8 cellular contexts compared by ENCODE assay signal in the genomic region with DNA sequence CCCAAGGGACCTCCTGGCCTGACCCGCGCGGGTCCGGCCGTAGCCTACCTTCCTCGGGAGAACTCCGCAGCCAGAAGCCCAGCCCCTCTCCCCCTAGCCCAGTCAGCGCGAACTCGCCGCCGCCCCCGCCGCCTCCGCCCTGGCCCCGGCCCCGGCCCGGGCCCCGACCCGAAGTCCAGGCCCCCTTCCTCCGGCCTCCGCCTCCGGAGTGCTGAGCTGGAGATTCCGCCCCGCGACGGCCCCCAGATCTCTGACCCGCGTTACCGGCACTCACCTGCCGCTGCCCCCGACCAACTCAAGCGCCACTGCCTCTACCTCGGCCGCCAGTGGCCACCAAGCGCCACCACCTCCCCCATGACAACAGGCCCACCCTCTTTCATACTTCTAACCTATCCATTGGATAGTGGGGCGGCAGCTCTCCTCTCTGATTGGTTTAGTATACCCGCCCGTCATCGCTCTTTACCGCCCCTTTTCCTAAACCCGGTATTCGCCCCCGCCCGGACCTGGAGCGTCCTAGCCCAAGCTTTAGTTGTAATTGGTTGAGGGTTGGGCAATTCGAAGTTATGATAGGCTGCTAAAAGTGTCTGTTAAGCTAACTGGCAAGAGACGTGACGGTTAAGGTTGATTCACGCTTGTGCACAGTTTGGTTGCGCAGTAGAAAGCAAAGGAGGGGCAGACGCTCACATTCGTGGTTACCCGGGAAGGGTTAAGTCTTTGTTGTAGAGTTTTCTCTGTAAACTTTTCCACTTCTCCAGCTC. TPM values are rescaled to one million over a fixed set of nuclear protein-coding genes. Genes with fewer than 3 reads are reported as not detected.
DNase-seq lines count a peak whose midpoint lies in the region; ATAC-seq, FAIRE-seq and TF ChIP-seq lines count a peak whose summit lies in the region.

A gene (minus strand): TSS at position 328 of the 758 bp plus-strand sequence. CDS start 102,795 bp downstream, outside the sequence.

- under 1% methylated on average over 51 of the region's 54 CpGs for WGBS in HUES64
- WGBS in mesodermal cell (ENCODE audit: insufficient coverage in 2 of 2), 2 experiments, result 0% methylated on average over 10 to 36 of the region's 54 CpGs

- peak; percentile 96 for DNase-seq in D341Med (ENCODE audit: low spot score)
- peak; percentile 94 for DNase-seq in activated CD8-positive, alpha-beta memory T cell treated with anti-CD3 and anti-CD28 coated beads, Interleukin-2, amount 50 U/mL, for 4 hours
- peak; percentile 88 to 98 for DNase-seq in stimulated activated CD8-positive, alpha-beta memory T cell treated with anti-CD3 and anti-CD28 coated beads, Interleukin-15, amount 100 ng/mL, for 4 hours (ENCODE audit: low read depth in 2 of 2)

- H3F3A ChIP-seq in OCI-LY1 (ENCODE audit: insufficient read depth, low read length), result no peaks in the 10 kb centered on the region

- peak; percentile 96 for ATAC-seq in GM21447 (IDR thresholded peaks at IDR 0.05; ENCODE audit: unreplicated experiment)

- H3K36me3 ChIP-seq in HUES64 (ENCODE audit: insufficient read depth, low read length) (no peaks in the 10 kb centered on the region), OCI-LY1 (ENCODE audit: insufficient read depth, low read length) (no peaks in the 10 kb centered on the region), mesodermal cell (ENCODE audit: control insufficient read depth, insufficient read depth, low read length) (no peaks in the 10 kb centered on the region)

- peak; percentile 100 for FAIRE-seq in endometrium (lab: Jason Lieb, UNC)

- no peak for TF ChIP-seq CTCF in OCI-LY1 (IDR thresholded peaks at IDR 0.05; ENCODE audit: low read length)

- peak within 1 kb of the TSS; percentile 93 for H3K4me3 ChIP-seq in HUES64 (ENCODE audit: low read length)
- peak within 1 kb of the TSS; percentile 85 for H3K4me3 ChIP-seq in OCI-LY1 (ENCODE audit: low read depth, low read length, poor library complexity, severe bottlenecking)
- peak within 1 kb of the TSS; percentile 99 for H3K4me3 ChIP-seq in mesodermal cell (ENCODE audit: extremely low read depth, insufficient read depth, low read length, poor library complexity, severe bottlenecking)

- peak within 1 kb of the TSS; percentile 90 for H2AFZ ChIP-seq in OCI-LY1 (ENCODE audit: low read length)

- H3K4me2 ChIP-seq in OCI-LY1 (ENCODE audit: low read length), result peak within 1 kb of the TSS; percentile 87

- H3K27me3 ChIP-seq in HUES64 (ENCODE audit: insufficient read depth, low read length) (no peaks in the 10 kb centered on the region), OCI-LY1 (ENCODE audit: insufficient read depth, low read length) (no peaks in the 10 kb centered on the region)

- H3K9ac ChIP-seq in HUES64 (ENCODE audit: low read depth, low read length), result peak within 1 kb of the TSS; percentile 78
- peak within 1 kb of the TSS; percentile 82 for H3K9ac ChIP-seq in OCI-LY1 (ENCODE audit: low read length)

- H3K79me2 ChIP-seq in OCI-LY1 (ENCODE audit: insufficient read depth, low read length), result peaks cover 12% of the 10 kb centered on the region

- H4K20me1 ChIP-seq in OCI-LY1 (ENCODE audit: insufficient read depth, low read length), result no peaks in the 10 kb centered on the region

- H3K9me3 ChIP-seq in HUES64 (ENCODE audit: insufficient read depth, low read depth, low read length), result no peaks in the 10 kb centered on the region
- no peaks in the 10 kb centered on the region for H3K9me3 ChIP-seq in OCI-LY1 (ENCODE audit: low read length)
- no peaks in the 10 kb centered on the region for H3K9me3 ChIP-seq in mesodermal cell (ENCODE audit: control insufficient read depth, low read length)

- H3K27ac ChIP-seq in HUES64 (ENCODE audit: low read depth, low read length) (peak within 1 kb of the TSS; percentile 75), OCI-LY1 (ENCODE audit: low read depth, low read length, poor library complexity, severe bottlenecking) (no peak within 1 kb of the TSS), mesodermal cell (ENCODE audit: low read depth, low read length, severe bottlenecking) (peak within 1 kb of the TSS; percentile 92)

- no peaks in the 10 kb centered on the region for H3K9me2 ChIP-seq in OCI-LY1 (ENCODE audit: low read depth, low read length)

- H3K4me1 ChIP-seq in HUES64 (ENCODE audit: insufficient read depth, low read length) (peaks cover 26% of the 10 kb centered on the region), OCI-LY1 (ENCODE audit: insufficient read depth, low read length, severe bottlenecking) (peaks cover 51% of the 10 kb centered on the region), mesodermal cell (ENCODE audit: control insufficient read depth, insufficient read depth, low read length, poor library complexity, severe bottlenecking) (peaks cover 14% of the 10 kb centered on the region)

RNA-seq across cellular contexts. Expression of the gene that starts here (rescaled TPM):
- polyA plus RNA-seq in HUES64 (2013, experiment 1 of 2), result 25.4 TPM
- 28.4 TPM for polyA plus RNA-seq in HUES64 (2013, experiment 2 of 2)
- polyA plus RNA-seq in mesodermal cell (2013, experiment 1 of 2), result 60.9 TPM
- polyA plus RNA-seq in mesodermal cell (2013, experiment 2 of 2), result 56.9 TPM
